Comparison of ENCODE assay signal across 10 cellular contexts in genomic region chr13:97951376-97951775, GRCh38.
"Had no signal": no experiment of that assay in that cellular context is flagged by ENCODE, and none has a peak within 500 bp of the region (broad histone marks: within the 10 kb centered on the region; RNA-seq: fewer than 3 reads in every experiment).

No MANE protein-coding gene starts in this region.

- H3K9me3 ChIP-seq: HAP-1 had no signal

- DNase-seq: GM23248, GOT3, H7, HFFc6, KG1 had no signal

- ATAC-seq: HCT116, HepG2, K562 had no signal

- H3K36me3 ChIP-seq: HAP-1 had no signal

- H3K4me3 ChIP-seq: GM23248, HAP-1, K562 had no signal

- H3K9ac ChIP-seq: GM23248 had no signal

- H3K27ac ChIP-seq: GM23248, HL-60 had no signal

- H2AFZ ChIP-seq: GM23248 had no signal
